ENCODE assay signal across 26 cellular contexts in genomic region chr1:181115367-181115684, GRCh38.
"Had no signal": no experiment of that assay in that cellular context is flagged by ENCODE, and none has a peak within 500 bp of the region (broad histone marks: within the 10 kb centered on the region; RNA-seq: fewer than 3 reads in every experiment).

No MANE protein-coding gene starts in this region.

- H3K27me3 ChIP-seq: colonic mucosa, gastrocnemius medialis, heart left ventricle, hepatocyte, right lobe of liver, suprapubic skin, transverse colon had no signal

- H3K4me2 ChIP-seq: hepatocyte had no signal

- H3K36me3 ChIP-seq: colonic mucosa, gastrocnemius medialis, heart left ventricle, neutrophil, right lobe of liver, suprapubic skin, transverse colon had no signal

- H3K4me3 Mint-ChIP-seq: dendritic cell treated with granulocyte-macrophage colony-stimulating factor and Interleukin-4, amounts not matched to agents 40 ng/mL and 50 ng/mL, for 4 days; mesothelial cell of epicardium; natural killer cell treated with Interleukin-12 subunit alpha and Interleukin-12 subunit beta and Interleukin-15 and Interleukin-18, amount 100 ng/mL, for 72 hours; neural crest cell; stimulated activated naive CD8-positive, alpha-beta T cell treated with anti-CD3 and anti-CD28 coated beads, Interleukin-15, amount 100 ng/mL, for 72 hours had no signal

- DNase-seq: colonic mucosa; effector memory CD4-positive, alpha-beta T cell; gastrocnemius medialis; heart left ventricle; kidney; mesenchymal stem cell; mucosa of descending colon; naive B cell; right lobe of liver; small intestine; stimulated activated CD4-positive, alpha-beta T cell treated with anti-CD3 and anti-CD28 coated beads, Interleukin-15, amount 100 ng/mL, for 24 hours; stimulated activated CD4-positive, alpha-beta T cell treated with anti-CD3 and anti-CD28 coated beads, Interleukin-2, amount 100 ng/mL, for 48 hours; stimulated activated naive CD4-positive, alpha-beta T cell; stimulated activated naive CD8-positive, alpha-beta T cell treated with anti-CD3 and anti-CD28 coated beads, Interleukin-15, amount 100 ng/mL, for 72 hours; transverse colon had no signal

- ATAC-seq: gastrocnemius medialis; heart left ventricle; left lobe of liver; mucosa of descending colon; natural killer cell treated with Interleukin-12 subunit alpha and Interleukin-12 subunit beta and Interleukin-15 and Interleukin-18, amount 100 ng/mL, for 72 hours; right lobe of liver; stimulated activated naive CD8-positive, alpha-beta T cell treated with anti-CD3 and anti-CD28 coated beads, Interleukin-15, amount 100 ng/mL, for 72 hours had no signal

- H3K9me3 Mint-ChIP-seq: dendritic cell treated with granulocyte-macrophage colony-stimulating factor and Interleukin-4, amounts not matched to agents 40 ng/mL and 50 ng/mL, for 4 days; mesothelial cell of epicardium; naive B cell; natural killer cell treated with Interleukin-12 subunit alpha and Interleukin-12 subunit beta and Interleukin-15 and Interleukin-18, amount 100 ng/mL, for 72 hours; neural crest cell; stimulated activated naive CD8-positive, alpha-beta T cell treated with anti-CD3 and anti-CD28 coated beads, Interleukin-15, amount 100 ng/mL, for 72 hours had no signal

- H3K27ac Mint-ChIP-seq: dendritic cell treated with granulocyte-macrophage colony-stimulating factor and Interleukin-4, amounts not matched to agents 40 ng/mL and 50 ng/mL, for 4 days; mesothelial cell of epicardium; progenitor cell of endocrine pancreas; stimulated activated naive CD8-positive, alpha-beta T cell treated with anti-CD3 and anti-CD28 coated beads, Interleukin-15, amount 100 ng/mL, for 72 hours had no signal

- H2AFZ ChIP-seq: hepatocyte, parathyroid adenoma had no signal

- H3K36me3 Mint-ChIP-seq: mesothelial cell of epicardium; naive B cell; natural killer cell treated with Interleukin-12 subunit alpha and Interleukin-12 subunit beta and Interleukin-15 and Interleukin-18, amount 100 ng/mL, for 72 hours had no signal

- H3K9me3 ChIP-seq: colonic mucosa, gastrocnemius medialis, heart left ventricle, mucosa of descending colon, neutrophil, right lobe of liver, suprapubic skin, transverse colon had no signal

- H3K4me3 ChIP-seq: colonic mucosa, gastrocnemius medialis, heart left ventricle, hepatocyte, lung, mucosa of descending colon, right lobe of liver, suprapubic skin, transverse colon had no signal

- H3K27ac ChIP-seq: colonic mucosa, gastrocnemius medialis, heart left ventricle, hepatocyte, neutrophil, parathyroid adenoma, right lobe of liver, suprapubic skin, transverse colon had no signal

- H3K79me2 ChIP-seq: hepatocyte, parathyroid adenoma had no signal

- H3K27me3 Mint-ChIP-seq: naive B cell had no signal

- H3K9ac ChIP-seq: parathyroid adenoma had no signal
